ENCODE assay signal across 12 cellular contexts in the genomic region with DNA sequence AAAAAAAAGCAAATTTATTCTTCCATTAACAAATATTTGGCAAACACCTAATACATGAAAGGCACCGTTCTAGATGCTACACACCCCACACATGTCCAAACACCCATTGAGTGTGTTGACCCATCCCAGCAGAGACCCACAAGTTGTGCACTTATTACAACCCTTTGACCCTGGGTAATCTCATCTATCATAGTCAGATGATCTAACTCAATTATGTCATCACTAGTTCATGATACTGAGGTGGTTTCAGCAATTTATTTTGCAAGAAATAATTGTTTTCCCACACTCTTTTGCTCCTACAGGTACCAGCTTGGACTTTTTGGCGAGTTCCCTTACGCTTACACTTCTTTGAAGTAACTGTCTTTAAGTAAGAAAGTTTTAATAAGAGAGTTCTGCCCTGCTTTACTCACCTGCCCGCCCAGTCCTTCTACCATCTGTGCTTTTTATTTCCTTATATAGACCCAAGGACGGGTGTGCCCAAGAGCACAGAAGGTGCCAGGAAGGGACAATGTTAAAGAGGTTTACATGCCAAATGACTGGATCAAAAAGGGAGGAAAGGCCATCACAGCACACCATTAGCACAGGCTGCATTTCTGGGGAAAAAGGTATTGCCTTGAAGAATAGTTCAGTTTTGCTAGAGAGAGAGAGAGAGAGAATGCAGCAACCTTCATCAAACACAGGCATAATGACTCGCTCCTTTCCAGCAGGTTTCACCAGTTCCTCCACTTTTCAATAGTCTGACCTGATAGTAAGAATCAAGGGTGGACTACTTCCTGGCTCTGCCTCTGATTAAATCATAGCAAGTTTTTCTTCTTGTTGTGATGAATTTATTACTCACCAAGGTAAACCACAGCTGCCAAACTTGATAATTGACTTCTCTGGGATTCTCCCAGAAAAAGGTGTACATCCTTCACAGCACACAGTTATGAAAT. TPM values are rescaled to one million over a fixed set of nuclear protein-coding genes. Genes with fewer than 3 reads are reported as not detected.
DNase-seq lines count a peak whose midpoint lies in the region; ATAC-seq and TF ChIP-seq lines count a peak whose summit lies in the region.
"Had no signal": no experiment of that assay in that cellular context is flagged by ENCODE, and none has a peak within 500 bp of the region (broad histone marks: within the 10 kb centered on the region; RNA-seq: fewer than 3 reads in every experiment).

No MANE protein-coding gene starts in this region.

- H3K36me3 Mint-ChIP-seq in MCF 10A (ENCODE audit: insufficient read depth, unreplicated experiment): no peaks in the 10 kb centered on the region
- no peaks in the 10 kb centered on the region for H3K36me3 Mint-ChIP-seq in natural killer cell treated with Interleukin-12 subunit alpha and Interleukin-12 subunit beta and Interleukin-15 and Interleukin-18, amount 100 ng/mL, for 72 hours
- H3K36me3 Mint-ChIP-seq: natural killer cell had no signal

- H3K36me3 ChIP-seq in mucosa of rectum (ENCODE audit: control insufficient read depth in 2 of 2, insufficient read depth in 2 of 2, low read length in 2 of 2) (no peaks in the 10 kb centered on the region), HAP-1 (replicated peaks) (no peaks in the 10 kb centered on the region)
- H3K36me3 ChIP-seq: spleen had no signal

- peaks cover 8% of the 10 kb centered on the region for H3K4me1 Mint-ChIP-seq in MCF 10A (ENCODE audit: insufficient read depth, unreplicated experiment)
- H3K4me1 Mint-ChIP-seq in natural killer cell treated with Interleukin-12 subunit alpha and Interleukin-12 subunit beta and Interleukin-15 and Interleukin-18, amount 100 ng/mL, for 72 hours (ENCODE audit: low read depth in 2 of 2): no peaks in the 10 kb centered on the region
- H3K4me1 Mint-ChIP-seq: natural killer cell had no signal

- POLR2A ChIA-PET in MCF 10A (lab: Yijun Ruan, JAX): interaction anchor here (0.7 to 3.7 kb wide), 3 partner anchors 10 to 28 kb away, joined by 3 to 10 read pairs (median 3); no protein-coding TSS in a partner anchor

- TF ChIP-seq CTCF in C4-2B (conservative IDR thresholded peaks at IDR 0.05): no peak
- no peak for TF ChIP-seq CTCF in MCF 10A (IDR thresholded peaks at IDR 0.05; ENCODE audit: unreplicated experiment)

- in situ Hi-C loops in HAP-1 (cut with MboI; ENCODE audit: low sequenced_read_pairs): no loop called here

- no peaks in the 10 kb centered on the region for H3K9me3 Mint-ChIP-seq in MCF 10A (ENCODE audit: unreplicated experiment)
- H3K9me3 Mint-ChIP-seq in natural killer cell treated with Interleukin-12 subunit alpha and Interleukin-12 subunit beta and Interleukin-15 and Interleukin-18, amount 100 ng/mL, for 72 hours: no peaks in the 10 kb centered on the region
- H3K9me3 Mint-ChIP-seq: natural killer cell had no signal

- H3K27ac ChIP-seq in C4-2B (peak overlapping the region; percentile 47; the same call in 1 of the 2 replicates), mucosa of rectum (ENCODE audit: low read depth in 2 of 2, low read length in 2 of 2) (peak overlapping the region; percentile 78 to 87)
- H3K27ac ChIP-seq: spleen had no signal

- no peaks in the 10 kb centered on the region for H3K9me3 ChIP-seq in mucosa of rectum (ENCODE audit: control insufficient read depth in 2 of 2, low read length in 2 of 2)
- no peaks in the 10 kb centered on the region for H3K9me3 ChIP-seq in HAP-1
- H3K9me3 ChIP-seq: spleen had no signal

- H3K27me3 ChIP-seq in mucosa of rectum (ENCODE audit: control insufficient read depth in 2 of 2, insufficient read depth in 2 of 2, low read length in 2 of 2) (no peaks in the 10 kb centered on the region), HAP-1 (ENCODE audit: low read depth) (peaks cover 15% of the 10 kb centered on the region)

- peak overlapping the region; percentile 17 to 28 for H3K4me3 ChIP-seq in mucosa of rectum (ENCODE audit: low read length in 2 of 2)
- no peak overlapping the region for H3K4me3 ChIP-seq in HAP-1
- H3K4me3 ChIP-seq: spleen had no signal

- intact Hi-C loops in MCF 10A (cut with micrococcal nuclease): no loop called here

- no TSS peak for BruUV-seq in MCF 10A (replicated peaks; lab: Mats Ljungman, UMichigan)

- no peak overlapping the region for H3K4me3 Mint-ChIP-seq in MCF 10A (ENCODE audit: unreplicated experiment)
- no peak overlapping the region for H3K4me3 Mint-ChIP-seq in natural killer cell treated with Interleukin-12 subunit alpha and Interleukin-12 subunit beta and Interleukin-15 and Interleukin-18, amount 100 ng/mL, for 72 hours
- H3K4me3 Mint-ChIP-seq: natural killer cell had no signal

- no peak for TF ChIP-seq EP300 in Ishikawa (IDR thresholded peaks at IDR 0.05; ENCODE audit: borderline replicate concordance)

- H3K9ac ChIP-seq in mucosa of rectum (ENCODE audit: low read depth in 1 of 2, low read length in 2 of 2): peak overlapping the region in 1 of 2 donors; percentile 28

- no peak for TF ChIP-seq RAD21 in Ishikawa (IDR thresholded peaks at IDR 0.05; ENCODE audit: low read depth)

- peak; percentile 14 for DNase-seq in MCF 10A (ENCODE audit: unreplicated experiment)
- no peak for DNase-seq in HAP-1 (ENCODE audit: low spot score in 2 of 2)
- no peak for DNase-seq in RPMI8226
- no peak for DNase-seq in natural killer cell treated with Interleukin-12 subunit alpha and Interleukin-12 subunit beta and Interleukin-15 and Interleukin-18, amount 100 ng/mL, for 72 hours (ENCODE audit: low spot score)
- DNase-seq: activated CD4-positive, alpha-beta T cell treated with anti-CD3 and anti-CD28 coated beads, Interleukin-2, amount 50 U/mL, for 4 hours; activated gamma-delta T cell; natural killer cell; spleen had no signal

- H3K4me1 ChIP-seq in mucosa of rectum (ENCODE audit: control insufficient read depth in 2 of 2, insufficient read depth in 2 of 2, low read length in 2 of 2): peaks cover 8 to 17% of the 10 kb centered on the region in 2 donors
- no peaks in the 10 kb centered on the region for H3K4me1 ChIP-seq in HAP-1
- H3K4me1 ChIP-seq: spleen had no signal

- no peak overlapping the region for H3K27ac Mint-ChIP-seq in MCF 10A (ENCODE audit: low read depth, unreplicated experiment)
- no peak overlapping the region for H3K27ac Mint-ChIP-seq in natural killer cell treated with Interleukin-12 subunit alpha and Interleukin-12 subunit beta and Interleukin-15 and Interleukin-18, amount 100 ng/mL, for 72 hours
- H3K27ac Mint-ChIP-seq: natural killer cell had no signal

- H3K27me3 Mint-ChIP-seq in MCF 10A (ENCODE audit: insufficient read depth, unreplicated experiment): peaks cover 9% of the 10 kb centered on the region
- H3K27me3 Mint-ChIP-seq in natural killer cell treated with Interleukin-12 subunit alpha and Interleukin-12 subunit beta and Interleukin-15 and Interleukin-18, amount 100 ng/mL, for 72 hours: peaks cover 14% of the 10 kb centered on the region in 2 donors

- CTCF ChIA-PET in MCF 10A (lab: Yijun Ruan, JAX): interaction anchor here (0.7 kb wide), 2 partner anchors 17 to 116 kb away, joined by 3 read pairs; no protein-coding TSS in a partner anchor

- no peak for ATAC-seq in natural killer cell treated with Interleukin-12 subunit alpha and Interleukin-12 subunit beta and Interleukin-15 and Interleukin-18, amount 100 ng/mL, for 72 hours
- no peak for ATAC-seq in HG03196 (IDR thresholded peaks at IDR 0.05; ENCODE audit: unreplicated experiment)
- ATAC-seq: natural killer cell had no signal

TF ChIP-seq in Ishikawa, 13 proteins besides CTCF, POLR2A, EP300 and RAD21:
- TF ChIP-seq CEBPB (IDR thresholded peaks at IDR 0.05) (0 out of 2 replicates have a peak, but pooled peaks have one; percentile 23), YY1 (IDR thresholded peaks at IDR 0.05; ENCODE audit: low read depth) (0 out of 2 replicates have a peak, but pooled peaks have one; percentile 17), FOXM1 (IDR thresholded peaks at IDR 0.05; ENCODE audit: borderline replicate concordance, low read depth) (peak; percentile 39; the same call in 1 of the 2 replicates), TEAD4 (IDR thresholded peaks at IDR 0.05) (peak; percentile 53; the same call in 1 of the 2 replicates), TCF12 (IDR thresholded peaks at IDR 0.05; ENCODE audit: low read depth) (0 out of 2 replicates have a peak, but pooled peaks have one; percentile 32), ZBTB7A (IDR thresholded peaks at IDR 0.05; ENCODE audit: low read depth) (no peak)
- TF ChIP-seq, protein P1, sequence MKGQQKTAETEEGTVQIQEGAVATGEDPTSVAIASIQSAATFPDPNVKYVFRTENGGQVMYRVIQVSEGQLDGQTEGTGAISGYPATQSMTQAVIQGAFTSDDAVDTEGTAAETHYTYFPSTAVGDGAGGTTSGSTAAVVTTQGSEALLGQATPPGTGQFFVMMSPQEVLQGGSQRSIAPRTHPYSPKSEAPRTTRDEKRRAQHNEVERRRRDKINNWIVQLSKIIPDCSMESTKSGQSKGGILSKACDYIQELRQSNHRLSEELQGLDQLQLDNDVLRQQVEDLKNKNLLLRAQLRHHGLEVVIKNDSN (IDR thresholded peaks at IDR 0.05): no peak
- TF ChIP-seq, protein P2, sequence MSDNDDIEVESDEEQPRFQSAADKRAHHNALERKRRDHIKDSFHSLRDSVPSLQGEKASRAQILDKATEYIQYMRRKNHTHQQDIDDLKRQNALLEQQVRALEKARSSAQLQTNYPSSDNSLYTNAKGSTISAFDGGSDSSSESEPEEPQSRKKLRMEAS (IDR thresholded peaks at IDR 0.05): peak; percentile 46; the same call in 1 of the 2 replicates
TF ChIP-seq in Ishikawa: peak in this region for 6.

RNA-seq across cellular contexts. Expression of a gene that starts 54.5 kb away (rescaled TPM):
- total RNA-seq in MCF 10A (2022): 66.2 and 69.9 TPM in 2 replicates
- total RNA-seq in natural killer cell treated with Interleukin-12 subunit alpha and Interleukin-12 subunit beta and Interleukin-15 and Interleukin-18, amount 100 ng/mL, for 72 hours: 100 to 1,000 TPM; 158 to 160 TPM
